ENCODE assay signal across 8 cellular contexts in genomic region chr4:182809417-182810102, GRCh38.
DNase-seq lines count a peak whose midpoint lies in the region; ATAC-seq and TF ChIP-seq lines count a peak whose summit lies in the region.

No MANE protein-coding gene starts in this region.

- peaks cover 11% of the 10 kb centered on the region for H3K27me3 ChIP-seq in neural progenitor cell

- H3K9ac ChIP-seq in neural progenitor cell: no peak overlapping the region

- peaks cover 20% of the 10 kb centered on the region for H3F3A ChIP-seq in neural progenitor cell (ENCODE audit: low read depth)

- TF ChIP-seq CTCF in neural progenitor cell (IDR thresholded peaks at IDR 0.05): peak; percentile 16

- no peak overlapping the region for H3K4me3 Mint-ChIP-seq in activated naive CD4-positive, alpha-beta T cell treated with anti-CD3 and anti-CD28 coated beads, Interleukin-2, amount 50 U/mL, for 24 hours
- H3K4me3 Mint-ChIP-seq in T-helper 17 cell (peak overlapping the region; percentile 69), neural progenitor cell (no peak overlapping the region)

- no peaks in the 10 kb centered on the region for H4K20me1 ChIP-seq in neural progenitor cell (ENCODE audit: low read depth)

- peaks cover 8% of the 10 kb centered on the region for H3K9me3 Mint-ChIP-seq in activated naive CD4-positive, alpha-beta T cell treated with anti-CD3 and anti-CD28 coated beads, Interleukin-2, amount 50 U/mL, for 24 hours
- peaks cover 32% of the 10 kb centered on the region for H3K9me3 Mint-ChIP-seq in neural progenitor cell

- peaks cover 21% of the 10 kb centered on the region for H3K4me1 Mint-ChIP-seq in activated naive CD4-positive, alpha-beta T cell treated with anti-CD3 and anti-CD28 coated beads, Interleukin-2, amount 50 U/mL, for 24 hours
- H3K4me1 Mint-ChIP-seq in T-helper 17 cell (peaks cover 14% of the 10 kb centered on the region), neural progenitor cell (peaks cover 21% of the 10 kb centered on the region)

- H3K36me3 Mint-ChIP-seq in activated naive CD4-positive, alpha-beta T cell treated with anti-CD3 and anti-CD28 coated beads, Interleukin-2, amount 50 U/mL, for 24 hours: no peaks in the 10 kb centered on the region
- H3K36me3 Mint-ChIP-seq in T-helper 17 cell (ENCODE audit: low read depth): no peaks in the 10 kb centered on the region
- H3K36me3 Mint-ChIP-seq in neural progenitor cell: peaks cover 14% of the 10 kb centered on the region

- H3K9me3 ChIP-seq in T-helper 17 cell (ENCODE audit: control insufficient read depth, low read length, poor library complexity, severe bottlenecking): no peaks in the 10 kb centered on the region
- no peaks in the 10 kb centered on the region for H3K9me3 ChIP-seq in neural progenitor cell (ENCODE audit: low read depth)

- no peak overlapping the region for H3K27ac ChIP-seq in neural progenitor cell

- peaks cover 1% of the 10 kb centered on the region for H3K27me3 Mint-ChIP-seq in activated naive CD4-positive, alpha-beta T cell treated with anti-CD3 and anti-CD28 coated beads, Interleukin-2, amount 50 U/mL, for 24 hours
- H3K27me3 Mint-ChIP-seq in T-helper 17 cell: no peaks in the 10 kb centered on the region
- peaks cover 20% of the 10 kb centered on the region for H3K27me3 Mint-ChIP-seq in neural progenitor cell (ENCODE audit: insufficient read depth, low read depth)

- H3K36me3 ChIP-seq in neural progenitor cell: no peaks in the 10 kb centered on the region

- H3K4me1 ChIP-seq in neural progenitor cell: peaks cover 4% of the 10 kb centered on the region

- H3K27ac Mint-ChIP-seq in activated naive CD4-positive, alpha-beta T cell treated with anti-CD3 and anti-CD28 coated beads, Interleukin-2, amount 50 U/mL, for 24 hours: peak overlapping the region; percentile 46
- no peak overlapping the region for H3K27ac Mint-ChIP-seq in T-helper 17 cell
- no peak overlapping the region for H3K27ac Mint-ChIP-seq in neural progenitor cell

- no peak overlapping the region for H3K4me3 ChIP-seq in neural progenitor cell

- H3K4me2 ChIP-seq in neural progenitor cell: no peak overlapping the region

- no peak overlapping the region for H2AFZ ChIP-seq in neural progenitor cell (replicated peaks)

- DNase-seq in activated naive CD4-positive, alpha-beta T cell treated with anti-CD3 and anti-CD28 coated beads, Interleukin-2, amount 50 U/mL, for 16 hours: no peak
- DNase-seq in T-helper 17 cell (no peak), neural progenitor cell (ENCODE audit: low spot score) (no peak), NCI-H128 (lab: John Stamatoyannopoulos, UW; ENCODE audit: unreplicated experiment) (no peak), NCI-H1105 (lab: John Stamatoyannopoulos, UW) (no peak), GOT3 (lab: John Stamatoyannopoulos, UW) (no peak)

- peak; percentile 22 for ATAC-seq in HG02852 (IDR thresholded peaks at IDR 0.05; ENCODE audit: unreplicated experiment)
- ATAC-seq in T-helper 17 cell: peak; percentile 7

- H3K79me2 ChIP-seq in neural progenitor cell (ENCODE audit: low read depth): no peaks in the 10 kb centered on the region
